Comparison of ENCODE assay signal across 8 cellular contexts in genomic region chr13:97369269-97369893, GRCh38.
A peak's percentile ranks its signal among the peaks of the same experiment; 100 is the strongest.
DNase-seq lines count a peak whose midpoint lies in the region; ATAC-seq and TF ChIP-seq lines count a peak whose summit lies in the region.

No MANE protein-coding gene starts in this region.

- H3K4me1 ChIP-seq in heart right ventricle (peaks cover 0 to 28% (median 11%) of the 10 kb centered on the region in 9 donors), subcutaneous abdominal adipose tissue (ENCODE audit: control insufficient read depth in 5 of 5, insufficient read depth in 5 of 5, low read length in 5 of 5) (peaks cover 0 to 33% (median 22%) of the 10 kb centered on the region in 5 donors)

- H3K9ac ChIP-seq in subcutaneous abdominal adipose tissue (ENCODE audit: low read length in 5 of 5), result peak overlapping the region; percentile 30 to 78 (median 63)

- peak overlapping the region in 9 of 10 donors; percentile 19 to 78 (median 57) for H3K27ac ChIP-seq in heart right ventricle
- H3K27ac ChIP-seq in subcutaneous abdominal adipose tissue (ENCODE audit: low read depth, low read length), result peak overlapping the region; percentile 73

- H3K9me3 ChIP-seq in heart right ventricle (no peaks in the 10 kb centered on the region), subcutaneous abdominal adipose tissue (ENCODE audit: control insufficient read depth in 5 of 5, low read length in 5 of 5) (no peaks in the 10 kb centered on the region)

- intact Hi-C loops in heart right ventricle (cut with DNase I), result loop anchor here in 4 of 10 donors (10.0 kb wide), 4 partner anchors 65 to 345 kb away; no protein-coding TSS in a partner anchor

- 29 to 48% methylated on average over 4 of the region's 4 CpGs for WGBS in heart right ventricle, 2 donors

- H3K27me3 ChIP-seq in heart right ventricle (no peaks in the 10 kb centered on the region), subcutaneous abdominal adipose tissue (ENCODE audit: control insufficient read depth in 5 of 5, insufficient read depth in 4 of 5, low read length in 5 of 5) (no peaks in the 10 kb centered on the region)

- no peak for DNase-seq in activated CD4-positive, CD25-positive, alpha-beta regulatory T cell treated with anti-CD3 and anti-CD28 coated beads, Interleukin-2, amount 50 U/mL, for 72 hours
- peak; percentile 42 for DNase-seq in RPMI7951 (ENCODE audit: low read depth)
- no peak for DNase-seq in heart right ventricle
- no peak for DNase-seq in middle frontal gyrus (ENCODE audit: extremely low spot score, low spot score)
- DNase-seq in UCSD-AML1 (lab: John Stamatoyannopoulos, UW; ENCODE audit: unreplicated experiment), result no peak

- TF ChIP-seq CTCF in heart right ventricle (IDR thresholded peaks at IDR 0.05), result no peak

- H3K36me3 ChIP-seq in heart right ventricle (peaks cover 0 to 71% (median 16%) of the 10 kb centered on the region in 9 donors), subcutaneous abdominal adipose tissue (ENCODE audit: control insufficient read depth in 5 of 5, insufficient read depth in 5 of 5, low read length in 5 of 5) (peaks cover 20 to 40% (median 23%) of the 10 kb centered on the region in 5 donors)

- ATAC-seq in activated CD4-positive, CD25-positive, alpha-beta regulatory T cell treated with anti-CD3 and anti-CD28 coated beads, Interleukin-2, amount 50 U/mL, for 24 hours, result peak; percentile 27 to 44
- ATAC-seq in HG02623 (IDR thresholded peaks at IDR 0.05; ENCODE audit: unreplicated experiment) (peak; percentile 62), heart right ventricle (peak in 3 of 8 donors; percentile 41 to 56 (median 45))

- peak overlapping the region in 9 of 10 donors; percentile 18 to 56 (median 46) for H3K4me3 ChIP-seq in heart right ventricle
- H3K4me3 ChIP-seq in subcutaneous abdominal adipose tissue (ENCODE audit: low read depth in 1 of 5, low read length in 5 of 5), result peak overlapping the region; percentile 47 to 59 (median 55)
